ENCODE assay signal across 8 cellular contexts in genomic region chr9:130461218-130461630, GRCh38. TPM values are rescaled to one million over a fixed set of nuclear protein-coding genes. Genes with fewer than 3 reads are reported as not detected.
A peak's percentile ranks its signal among the peaks of the same experiment; 100 is the strongest.
DNase-seq lines count a peak whose midpoint lies in the region; ATAC-seq and TF ChIP-seq lines count a peak whose summit lies in the region.

No MANE protein-coding gene starts in this region.

- H2AFZ ChIP-seq in OCI-LY1 (ENCODE audit: low read length) = no peak overlapping the region

- H3K9me2 ChIP-seq in OCI-LY1 (ENCODE audit: low read depth, low read length) = no peaks in the 10 kb centered on the region

- H3K36me3 ChIP-seq in OCI-LY1 (ENCODE audit: insufficient read depth, low read length) = no peaks in the 10 kb centered on the region
- no peaks in the 10 kb centered on the region for H3K36me3 ChIP-seq in ovary
- H3K36me3 ChIP-seq in transverse colon = no peaks in the 10 kb centered on the region

- in situ Hi-C loops in ACHN (cut with HindIII; ENCODE audit: low pct_ligation_motif_present, low pct_unique_long_range_greater_than_20kb, low sequenced_read_pairs) (no loop called here), GM13976 (cut with MboI; ENCODE audit: low sequenced_read_pairs, unreplicated experiment) (loop anchor here (25.0 kb wide), 1 partner anchor 226 kb away; the partner anchor contains the start of gene EXOSC2), transverse colon (cut with MboI; ENCODE audit: low pct_ligation_motif_present in 1 of 4, low pct_unique_long_range_greater_than_20kb in 1 of 4, low sequenced_read_pairs in 3 of 4) (loop anchor here in 1 of 4 donors (10.0 kb wide), 1 partner anchor 214 kb away; no protein-coding TSS in a partner anchor)

- H3K9ac ChIP-seq in OCI-LY1 (ENCODE audit: low read length) = no peak overlapping the region

- peaks cover 43% of the 10 kb centered on the region for H3K27me3 Mint-ChIP-seq in activated T-cell treated with anti-CD3 and anti-CD28 coated beads, Interleukin-2, amount 50 U/mL, for 24 hours

- no peaks in the 10 kb centered on the region for H3K4me1 ChIP-seq in OCI-LY1 (ENCODE audit: insufficient read depth, low read length, severe bottlenecking)
- H3K4me1 ChIP-seq in ovary (ENCODE audit: insufficient read depth) = no peaks in the 10 kb centered on the region
- no peaks in the 10 kb centered on the region for H3K4me1 ChIP-seq in transverse colon

- no peak overlapping the region for H3K27ac Mint-ChIP-seq in activated T-cell treated with anti-CD3 and anti-CD28 coated beads, Interleukin-2, amount 50 U/mL, for 24 hours

- H3F3A ChIP-seq in OCI-LY1 (ENCODE audit: insufficient read depth, low read length) = no peaks in the 10 kb centered on the region

- no peak overlapping the region for H3K27ac ChIP-seq in OCI-LY1 (ENCODE audit: low read depth, low read length, poor library complexity, severe bottlenecking)
- H3K27ac ChIP-seq in ovary = no peak overlapping the region
- H3K27ac ChIP-seq in transverse colon = no peak overlapping the region

- no peaks in the 10 kb centered on the region for H3K9me3 Mint-ChIP-seq in activated T-cell treated with anti-CD3 and anti-CD28 coated beads, Interleukin-2, amount 50 U/mL, for 24 hours

- TF ChIP-seq POLR2A in ovary (IDR thresholded peaks at IDR 0.05) = no peak
- TF ChIP-seq POLR2A in transverse colon (IDR thresholded peaks at IDR 0.05) = no peak

- TF ChIP-seq CTCF in GM13976 (IDR thresholded peaks at IDR 0.05; ENCODE audit: borderline replicate concordance, control extremely low read depth, extremely low read depth, insufficient read depth, missing control alignments) (peak; percentile 97), OCI-LY1 (IDR thresholded peaks at IDR 0.05; ENCODE audit: low read length) (peak; percentile 82), fibroblast of mammary gland (conservative IDR thresholded peaks at IDR 0.05; ENCODE audit: control insufficient read depth, insufficient read depth, low read depth, low read length) (peak; percentile 69), ovary (IDR thresholded peaks at IDR 0.05) (peak; percentile 73 to 87 (median 84)), transverse colon (IDR thresholded peaks at IDR 0.05) (peak; percentile 79 to 95 (median 92))

- H3K36me3 Mint-ChIP-seq in activated T-cell treated with anti-CD3 and anti-CD28 coated beads, Interleukin-2, amount 50 U/mL, for 24 hours (ENCODE audit: low read depth) = no peaks in the 10 kb centered on the region

- WGBS in ovary, 3 donors = 19 to 35% (median 24%) methylated on average over 16 to 22 of the region's 22 CpGs
- WGBS in transverse colon (ENCODE audit: low coverage in 1 of 2), 2 donors = 22% methylated on average over 21 of the region's 22 CpGs; no CpG with 5 or more reads in 1 of the 2 donors

- DNase-seq in ACHN = peak; percentile 33
- peak; percentile 89 for DNase-seq in GM13976 (ENCODE audit: low spot score)
- peak; percentile 85 for DNase-seq in activated T-cell treated with anti-CD3 and anti-CD28 coated beads, Interleukin-2, amount 50 U/mL, for 24 hours
- peak; percentile 23 for DNase-seq in fibroblast of mammary gland (ENCODE audit: low read depth)
- DNase-seq in ovary = peak; percentile 46 to 79 (median 71)
- DNase-seq in transverse colon = peak; percentile 63

- intact Hi-C loops in ovary (cut with DNase I) (loop anchor here (2.0 to 10.0 kb wide), 3 partner anchors 221 to 404 kb away; no protein-coding TSS in a partner anchor), transverse colon (cut with DNase I; ENCODE audit: low total_unique reads) (loop anchor here (2.0 kb wide), 1 partner anchor 222 kb away; no protein-coding TSS in a partner anchor)

- TF ChIP-seq EP300 in ovary (IDR thresholded peaks at IDR 0.05) (no peak), transverse colon (IDR thresholded peaks at IDR 0.05; ENCODE audit: low read depth) (no peak)

- H3K4me1 Mint-ChIP-seq in activated T-cell treated with anti-CD3 and anti-CD28 coated beads, Interleukin-2, amount 50 U/mL, for 24 hours (ENCODE audit: low read depth) = no peaks in the 10 kb centered on the region

- no peak for ATAC-seq in HG03280 (IDR thresholded peaks at IDR 0.05; ENCODE audit: unreplicated experiment)

- no peaks in the 10 kb centered on the region for H3K9me3 ChIP-seq in OCI-LY1 (ENCODE audit: low read length)
- H3K9me3 ChIP-seq in ovary = no peaks in the 10 kb centered on the region
- H3K9me3 ChIP-seq in transverse colon = no peaks in the 10 kb centered on the region

- H4K20me1 ChIP-seq in OCI-LY1 (ENCODE audit: insufficient read depth, low read length) = no peaks in the 10 kb centered on the region

- no peaks in the 10 kb centered on the region for H3K79me2 ChIP-seq in OCI-LY1 (ENCODE audit: insufficient read depth, low read length)

- peak overlapping the region; percentile 39; the same call in 1 of the 2 replicates for H3K4me2 ChIP-seq in OCI-LY1 (ENCODE audit: low read length)

- H3K4me3 ChIP-seq in OCI-LY1 (ENCODE audit: low read depth, low read length, poor library complexity, severe bottlenecking) = no peak overlapping the region
- H3K4me3 ChIP-seq in fibroblast of mammary gland (ENCODE audit: control insufficient read depth, low read depth, low read length) = no peak overlapping the region
- no peak overlapping the region for H3K4me3 ChIP-seq in ovary
- H3K4me3 ChIP-seq in transverse colon = no peak overlapping the region

- H3K4me3 Mint-ChIP-seq in activated T-cell treated with anti-CD3 and anti-CD28 coated beads, Interleukin-2, amount 50 U/mL, for 24 hours = no peak overlapping the region

- H3K27me3 ChIP-seq in OCI-LY1 (ENCODE audit: insufficient read depth, low read length) (no peaks in the 10 kb centered on the region; the same call in 1 of the 2 replicates), ovary (no peaks in the 10 kb centered on the region), transverse colon (no peaks in the 10 kb centered on the region)

RNA-seq across cellular contexts. Expression of gene ASS1, which starts 16.5 kb away (rescaled TPM):
- total RNA-seq in ovary = 100 to 1,000 TPM in 3 of 7 donors, 10 to 100 TPM in 4; 63.4 to 238 (median 77.4) TPM
- 100 to 1,000 TPM in 1 of 2 donors, 10 to 100 TPM in 1; 87.0 to 141 TPM for polyA plus RNA-seq in ovary
- total RNA-seq in transverse colon = 100 to 1,000 TPM in 3 of 4 donors, 10 to 100 TPM in 1; 57.9 to 345 (median 266) TPM

Comparison
In these comparisons a context has a peak if more than half of its experiments do, and no peak if none do; other contexts are left out.
1. DNase-seq: peak in every context shown above with its lines; median percentile 89 in GM13976; 85 in activated T-cell treated with anti-CD3 and anti-CD28 coated beads, Interleukin-2, amount 50 U/mL, for 24 hours; 71 in ovary; 63 in transverse colon; 33 in ACHN; 23 in fibroblast of mammary gland.